2 cellular contexts compared by ENCODE assay signal in genomic region chr16:1958715-1959268, GRCh38.
TF ChIP-seq lines count a peak whose summit lies in the region.

No MANE protein-coding gene starts in this region.

TF ChIP-seq in K562, 482 proteins besides CTCF, POLR2A, EP300 and RAD21:
- TF ChIP-seq ZNF436 (CRISPR knock-in tag; IDR thresholded peaks at IDR 0.05) (peak; percentile 77), ZNF764 (CRISPR knock-in tag; IDR thresholded peaks at IDR 0.05; ENCODE audit: low read depth) (no peak), NFIC (IDR thresholded peaks at IDR 0.05) (no peak), BCOR (IDR thresholded peaks at IDR 0.05) (peak; percentile 91), ZBTB34 (CRISPR knock-in tag; IDR thresholded peaks at IDR 0.05) (no peak), ZFP36 (IDR thresholded peaks at IDR 0.05; ENCODE audit: low read depth, low read length, partially characterized antibody) (peak; percentile 96), HDAC2 (IDR thresholded peaks at IDR 0.05) (peak; percentile 24; the same call in 1 of the 2 replicates), KDM1A (IDR thresholded peaks at IDR 0.05) (peak; percentile 42 to 62; a peak in 2 of 4 replicates), NBN (IDR thresholded peaks at IDR 0.05; ENCODE audit: low read depth) (0 out of 2 replicates have a peak, but pooled peaks have one; percentile 24), RAD51 (IDR thresholded peaks at IDR 0.05; ENCODE audit: borderline replicate concordance, low read depth) (no peak)
- TF ChIP-seq, protein P1, sequence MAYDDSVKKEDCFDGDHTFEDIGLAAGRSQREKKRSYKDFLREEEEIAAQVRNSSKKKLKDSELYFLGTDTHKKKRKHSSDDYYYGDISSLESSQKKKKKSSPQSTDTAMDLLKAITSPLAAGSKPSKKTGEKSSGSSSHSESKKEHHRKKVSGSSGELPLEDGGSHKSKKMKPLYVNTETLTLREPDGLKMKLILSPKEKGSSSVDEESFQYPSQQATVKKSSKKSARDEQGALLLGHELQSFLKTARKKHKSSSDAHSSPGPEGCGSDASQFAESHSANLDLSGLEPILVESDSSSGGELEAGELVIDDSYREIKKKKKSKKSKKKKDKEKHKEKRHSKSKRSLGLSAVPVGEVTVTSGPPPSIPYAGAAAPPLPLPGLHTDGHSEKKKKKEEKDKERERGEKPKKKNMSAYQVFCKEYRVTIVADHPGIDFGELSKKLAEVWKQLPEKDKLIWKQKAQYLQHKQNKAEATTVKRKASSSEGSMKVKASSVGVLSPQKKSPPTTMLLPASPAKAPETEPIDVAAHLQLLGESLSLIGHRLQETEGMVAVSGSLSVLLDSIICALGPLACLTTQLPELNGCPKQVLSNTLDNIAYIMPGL (CRISPR knock-in tag; IDR thresholded peaks at IDR 0.05): 0 out of 2 replicates have a peak, but pooled peaks have one; percentile 21

TF ChIP-seq in HEK293T, 16 proteins besides CTCF, POLR2A, EP300 and RAD21:
- no peak for TF ChIP-seq FOXA1 (IDR thresholded peaks at IDR 0.05)
- no peak for TF ChIP-seq LEF1 (IDR thresholded peaks at IDR 0.05; ENCODE audit: borderline replicate concordance)
- no peak for TF ChIP-seq NFRKB (IDR thresholded peaks at IDR 0.05)
- TF ChIP-seq, protein P2, sequence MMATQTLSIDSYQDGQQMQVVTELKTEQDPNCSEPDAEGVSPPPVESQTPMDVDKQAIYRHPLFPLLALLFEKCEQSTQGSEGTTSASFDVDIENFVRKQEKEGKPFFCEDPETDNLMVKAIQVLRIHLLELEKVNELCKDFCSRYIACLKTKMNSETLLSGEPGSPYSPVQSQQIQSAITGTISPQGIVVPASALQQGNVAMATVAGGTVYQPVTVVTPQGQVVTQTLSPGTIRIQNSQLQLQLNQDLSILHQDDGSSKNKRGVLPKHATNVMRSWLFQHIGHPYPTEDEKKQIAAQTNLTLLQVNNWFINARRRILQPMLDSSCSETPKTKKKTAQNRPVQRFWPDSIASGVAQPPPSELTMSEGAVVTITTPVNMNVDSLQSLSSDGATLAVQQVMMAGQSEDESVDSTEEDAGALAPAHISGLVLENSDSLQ (IDR thresholded peaks at IDR 0.05): no peak
- TF ChIP-seq SP1 (IDR thresholded peaks at IDR 0.05): no peak
- no peak for TF ChIP-seq FOXM1 (IDR thresholded peaks at IDR 0.05; ENCODE audit: borderline replicate concordance)
- TF ChIP-seq ELF4 (IDR thresholded peaks at IDR 0.05): no peak
- TF ChIP-seq ARNT (IDR thresholded peaks at IDR 0.05): no peak
- TF ChIP-seq TARDBP (IDR thresholded peaks at IDR 0.05): no peak
- no peak for TF ChIP-seq ZNF384 (IDR thresholded peaks at IDR 0.05)
